ENCODE assay signal across 19 cellular contexts in the genomic region with DNA sequence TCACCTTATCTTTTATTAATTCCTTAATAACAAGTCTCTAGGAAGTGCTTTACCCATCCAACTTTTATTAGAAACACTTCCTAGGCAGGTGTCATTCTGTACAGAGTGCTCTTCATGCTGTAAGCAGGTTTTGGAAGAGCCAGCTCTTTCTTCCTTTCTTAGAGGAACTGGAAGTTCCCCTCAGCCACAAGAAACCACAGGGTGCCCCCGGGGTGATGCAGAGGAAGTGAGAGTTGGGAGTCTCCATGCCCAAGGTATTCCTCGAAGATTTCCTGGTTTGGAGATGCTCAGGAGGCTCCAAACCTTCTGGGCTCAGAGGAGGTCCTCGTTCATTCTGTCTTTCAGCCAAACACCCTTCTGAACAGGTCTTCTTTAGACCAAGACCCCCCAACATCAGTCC.
DNase-seq lines count a peak whose midpoint lies in the region; ATAC-seq and TF ChIP-seq lines count a peak whose summit lies in the region.
"Had no signal": no experiment of that assay in that cellular context is flagged by ENCODE, and none has a peak within 500 bp of the region (broad histone marks: within the 10 kb centered on the region; RNA-seq: fewer than 3 reads in every experiment).

No MANE protein-coding gene starts in this region.

- H3K79me2 ChIP-seq in PC-3 (ENCODE audit: low read length) = no peaks in the 10 kb centered on the region

- no peaks in the 10 kb centered on the region for H3F3A ChIP-seq in PC-3 (ENCODE audit: low read length, unreplicated experiment)

- DNase-seq in HT1080 (ENCODE audit: low read depth) = peak; percentile 25
- DNase-seq in OCI-M1 (lab: John Stamatoyannopoulos, UW) = peak; percentile 11
- peak; percentile 24 for DNase-seq in globus pallidus (ENCODE audit: low spot score)
- DNase-seq in PC-3 = no peak
- no peak for DNase-seq in activated naive CD4-positive, alpha-beta T cell treated with anti-CD3 and anti-CD28 coated beads, Interleukin-2, amount 50 U/mL, for 72 hours (ENCODE audit: low spot score in 2 of 2)
- DNase-seq in amniotic stem cell (lab: John Stamatoyannopoulos, UW) = no peak
- DNase-seq: activated CD4-positive, alpha-beta T cell treated with anti-CD3 and anti-CD28 coated beads for 48 hours; Caco-2; gastrocnemius medialis; KBM-7; NCI-H2107; stimulated activated CD4-positive, alpha-beta T cell treated with anti-CD3 and anti-CD28 coated beads, Interleukin-4, amount 100 ng/mL, for 1 hour; stomach; T-helper 9 cell; uterus had no signal

- no peak for ATAC-seq in PC-3
- ATAC-seq in activated naive CD4-positive, alpha-beta T cell treated with anti-CD3 and anti-CD28 coated beads, Interleukin-2, amount 50 U/mL, for 72 hours = no peak
- ATAC-seq: gastrocnemius medialis had no signal

- H3K9me2 ChIP-seq in PC-3 (replicated peaks; ENCODE audit: low read length) = no peaks in the 10 kb centered on the region

- H3K4me2 ChIP-seq in BLaER1 (peak overlapping the region; percentile 26), PC-3 (ENCODE audit: low read length) (no peak overlapping the region)

- H3K9me3 ChIP-seq in BLaER1 = no peaks in the 10 kb centered on the region
- no peaks in the 10 kb centered on the region for H3K9me3 ChIP-seq in PC-3 (ENCODE audit: low read length)
- H3K9me3 ChIP-seq: Caco-2, gastrocnemius medialis, stomach, uterus had no signal

- no peaks in the 10 kb centered on the region for H4K20me1 ChIP-seq in BLaER1
- H4K20me1 ChIP-seq in PC-3 (ENCODE audit: low read length) = no peaks in the 10 kb centered on the region

- no peaks in the 10 kb centered on the region for H3K27me3 ChIP-seq in BLaER1
- H3K27me3 ChIP-seq in PC-3 (ENCODE audit: low read length) = no peaks in the 10 kb centered on the region
- H3K27me3 ChIP-seq: gastrocnemius medialis, uterus had no signal

- TF ChIP-seq CTCF in PC-3 (conservative IDR thresholded peaks at IDR 0.05; ENCODE audit: low read depth, low read length) = no peak

- no peak overlapping the region for H3K27ac Mint-ChIP-seq in activated naive CD4-positive, alpha-beta T cell treated with anti-CD3 and anti-CD28 coated beads, Interleukin-2, amount 50 U/mL, for 72 hours
- H3K27ac Mint-ChIP-seq: activated naive CD4-positive, alpha-beta T cell treated with anti-CD3 and anti-CD28 coated beads, Interleukin-2, amount 50 U/mL, for 24 hours; nephron had no signal

- no peak overlapping the region for H2AFZ ChIP-seq in PC-3 (ENCODE audit: low read length)

- no peak overlapping the region for H3K4me3 ChIP-seq in BLaER1
- no peak overlapping the region for H3K4me3 ChIP-seq in PC-3 (ENCODE audit: low read length)
- H3K4me3 ChIP-seq: gastrocnemius medialis, lung, stomach, uterus had no signal

- H3K27ac ChIP-seq in BLaER1 (no peak overlapping the region), PC-3 (ENCODE audit: low read length) (no peak overlapping the region)
- H3K27ac ChIP-seq: gastrocnemius medialis, stomach, uterus had no signal

- POLR2A ChIA-PET in PC-3 (lab: Charles Lee; ENCODE audit: unreplicated experiment) = no interaction called here

- BruUV-seq in PC-3 (replicated peaks; lab: Mats Ljungman, UMichigan) = no TSS peak

- H3K36me3 Mint-ChIP-seq in activated naive CD4-positive, alpha-beta T cell treated with anti-CD3 and anti-CD28 coated beads, Interleukin-2, amount 50 U/mL, for 72 hours = no peaks in the 10 kb centered on the region
- H3K36me3 Mint-ChIP-seq: activated naive CD4-positive, alpha-beta T cell treated with anti-CD3 and anti-CD28 coated beads, Interleukin-2, amount 50 U/mL, for 24 hours had no signal

- H3K4me1 ChIP-seq in BLaER1 (peaks cover 19% of the 10 kb centered on the region), PC-3 (ENCODE audit: insufficient read depth, low read length) (no peaks in the 10 kb centered on the region)
- H3K4me1 ChIP-seq: gastrocnemius medialis, stomach, uterus had no signal

- H3K36me3 ChIP-seq in BLaER1 (no peaks in the 10 kb centered on the region), PC-3 (ENCODE audit: low read depth, low read length) (no peaks in the 10 kb centered on the region)
- H3K36me3 ChIP-seq: gastrocnemius medialis, stomach, uterus had no signal

- CTCF ChIA-PET in PC-3 (lab: Charles Lee) = no interaction called here

- H3K9me3 Mint-ChIP-seq in activated naive CD4-positive, alpha-beta T cell treated with anti-CD3 and anti-CD28 coated beads, Interleukin-2, amount 50 U/mL, for 72 hours = no peaks in the 10 kb centered on the region
- H3K9me3 Mint-ChIP-seq: activated naive CD4-positive, alpha-beta T cell treated with anti-CD3 and anti-CD28 coated beads, Interleukin-2, amount 50 U/mL, for 24 hours; nephron had no signal

- intact Hi-C loops in PC-3 (cut with micrococcal nuclease) = loop anchor here (5.0 kb wide), 1 partner anchor 1636 kb away; no protein-coding TSS in a partner anchor

- no peak overlapping the region for H3K9ac ChIP-seq in BLaER1
- H3K9ac ChIP-seq in PC-3 (ENCODE audit: low read length) = no peak overlapping the region

Comparison
In these comparisons a context has a peak if more than half of its experiments do, and no peak if none do; other contexts are left out.
1. DNase-seq: peak in HT1080 (single experiment), OCI-M1 (single experiment) and globus pallidus (single experiment); none in PC-3 (single experiment), activated naive CD4-positive, alpha-beta T cell treated with anti-CD3 and anti-CD28 coated beads, Interleukin-2, amount 50 U/mL, for 72 hours (0 of 2) and amniotic stem cell (single experiment).